8 cellular contexts compared by ENCODE assay signal in genomic region chr18:44579028-44579692, GRCh38.
A peak's percentile ranks its signal among the peaks of the same experiment; 100 is the strongest.
DNase-seq lines count a peak whose midpoint lies in the region; ATAC-seq, FAIRE-seq and TF ChIP-seq lines count a peak whose summit lies in the region.

No MANE protein-coding gene starts in this region.

- intact Hi-C loops in heart right ventricle (cut with DNase I) (loop anchor here in 1 of 10 donors (10.0 kb wide), 1 partner anchor 306 kb away; no protein-coding TSS in a partner anchor), Right ventricle myocardium superior (cut with DNase I) (loop anchor here (10.0 kb wide), 1 partner anchor 316 kb away; no protein-coding TSS in a partner anchor), K562 (cut with micrococcal nuclease) (loop anchor here (10.0 kb wide), 1 partner anchor 316 kb away; no protein-coding TSS in a partner anchor)
- intact Hi-C loops in activated CD4-positive, alpha-beta T cell treated with anti-CD3 and anti-CD28 coated beads for 36 hours (cut with DNase I, micrococcal nuclease), result loop anchor here (1.0 to 5.0 kb wide), 2 partner anchors 633 kb away; no protein-coding TSS in a partner anchor

- no peaks in the 10 kb centered on the region for H4K20me1 ChIP-seq in K562 (replicated peaks; ENCODE audit: control insufficient read depth, insufficient read depth, low read length)
- no peaks in the 10 kb centered on the region for H4K20me1 ChIP-seq in neural progenitor cell (ENCODE audit: low read depth)

- H3K27ac Mint-ChIP-seq in neural progenitor cell, result no peak overlapping the region
- no peak overlapping the region for H3K27ac Mint-ChIP-seq in activated CD4-positive, alpha-beta T cell treated with anti-CD3 and anti-CD28 coated beads for 36 hours

- no peaks in the 10 kb centered on the region for H3K36me3 Mint-ChIP-seq in neural progenitor cell
- H3K36me3 Mint-ChIP-seq in activated CD4-positive, alpha-beta T cell treated with anti-CD3 and anti-CD28 coated beads for 36 hours (ENCODE audit: low read depth), result no peaks in the 10 kb centered on the region

- H3K9ac ChIP-seq in K562 (ENCODE audit: insufficient read depth in 1 of 2, low read depth in 2 of 2, low read length in 2 of 2), result no peak overlapping the region
- H3K9ac ChIP-seq in neural progenitor cell, result no peak overlapping the region

- no peak for ATAC-seq in heart right ventricle
- no peak for ATAC-seq in Right ventricle myocardium superior (ENCODE audit: poor library complexity)
- ATAC-seq in K562, result peak; percentile 63; the same call in 2 of the 3 replicates
- ATAC-seq in activated CD4-positive, alpha-beta T cell treated with anti-CD3 and anti-CD28 coated beads for 36 hours, result no peak
- ATAC-seq in GM21529 (IDR thresholded peaks at IDR 0.05; ENCODE audit: unreplicated experiment), result no peak

- peak; percentile 60 for FAIRE-seq in K562 (lab: Jason Lieb, UNC)

- no peak overlapping the region for H3K4me3 Mint-ChIP-seq in neural progenitor cell
- no peak overlapping the region for H3K4me3 Mint-ChIP-seq in activated CD4-positive, alpha-beta T cell treated with anti-CD3 and anti-CD28 coated beads for 36 hours

- WGBS in heart right ventricle, 2 donors, result 84 to 88% methylated on average over 9 of the region's 9 CpGs
- 43% methylated on average over 8 of the region's 9 CpGs for WGBS in K562 (ENCODE audit: insufficient coverage, low coverage, missing lambda C conversion rate)

- H3K27ac ChIP-seq in heart right ventricle (no peak overlapping the region), K562 (ENCODE audit: extremely low read depth, low read depth, low read length) (no peak overlapping the region), neural progenitor cell (no peak overlapping the region)

- H3K4me2 ChIP-seq in K562 (ENCODE audit: insufficient read depth, low read length) (no peak overlapping the region), neural progenitor cell (no peak overlapping the region)

- peak; percentile 33 to 64 (median 52) for TF ChIP-seq CTCF in heart right ventricle (IDR thresholded peaks at IDR 0.05)
- TF ChIP-seq CTCF in K562 (IDR thresholded peaks at IDR 0.05 in 2 of 3, conservative IDR thresholded peaks at IDR 0.05 in 1 of 3; ENCODE audit: insufficient read depth in 2 of 3, low read depth in 1 of 3, low read length in 3 of 3), result peak; percentile 33 to 48 (median 48); a peak in 4 of 6 replicates
- TF ChIP-seq CTCF in neural progenitor cell (IDR thresholded peaks at IDR 0.05), result peak; percentile 64

- H3K4me1 ChIP-seq in heart right ventricle (no peaks in the 10 kb centered on the region), K562 (replicated peaks in 1 of 2; ENCODE audit: control insufficient read depth in 2 of 2, insufficient read depth in 2 of 2, low read length in 2 of 2) (no peaks in the 10 kb centered on the region), neural progenitor cell (peaks cover 5% of the 10 kb centered on the region)

- DNase-seq in heart right ventricle (no peak), Right ventricle myocardium superior (no peak), K562 (ENCODE audit: extremely low read depth in 1 of 4, low spot score in 3 of 4) (peak; percentile 8 to 16 (median 14)), neural progenitor cell (ENCODE audit: low spot score) (peak; percentile 64), NCI-H1436 treated with DMSO at 0.1 percent for 48 hours (lab: John Stamatoyannopoulos, UW) (no peak)
- no peak for DNase-seq in activated CD4-positive, alpha-beta T cell treated with anti-CD3 and anti-CD28 coated beads for 36 hours

- H3K9me3 ChIP-seq in heart right ventricle (no peaks in the 10 kb centered on the region), K562 (replicated peaks; ENCODE audit: control insufficient read depth, insufficient read depth, low read depth, low read length) (no peaks in the 10 kb centered on the region), neural progenitor cell (ENCODE audit: low read depth) (no peaks in the 10 kb centered on the region)

- no TSS peak for BruUV-seq in K562 (replicated peaks; lab: Mats Ljungman, UMichigan)

- no peaks in the 10 kb centered on the region for H3F3A ChIP-seq in neural progenitor cell (ENCODE audit: low read depth)

- no peak for TF ChIP-seq POLR2A in K562 (conservative IDR thresholded peaks at IDR 0.05)

- H3K9me3 Mint-ChIP-seq in neural progenitor cell, result no peaks in the 10 kb centered on the region
- no peaks in the 10 kb centered on the region for H3K9me3 Mint-ChIP-seq in activated CD4-positive, alpha-beta T cell treated with anti-CD3 and anti-CD28 coated beads for 36 hours (ENCODE audit: low read depth)

- no peak for TF ChIP-seq EP300 in Ishikawa (IDR thresholded peaks at IDR 0.05; ENCODE audit: borderline replicate concordance)
- no peak for TF ChIP-seq EP300 in K562 (IDR thresholded peaks at IDR 0.05; ENCODE audit: low read length)

- H3K4me3 ChIP-seq in heart right ventricle (no peak overlapping the region), K562 (no peak overlapping the region), neural progenitor cell (no peak overlapping the region)

- POLR2A ChIA-PET in K562 (lab: Yijun Ruan, JAX), result no interaction called here
- POLR2A ChIA-PET in activated CD4-positive, alpha-beta T cell treated with anti-CD3 and anti-CD28 coated beads for 36 hours (lab: Charles Lee), result no interaction called here

- in situ Hi-C loops in K562 (cut with MboI), result no loop called here

- H3K79me2 ChIP-seq in K562 (ENCODE audit: control insufficient read depth, insufficient read depth, low read length) (no peaks in the 10 kb centered on the region), neural progenitor cell (ENCODE audit: low read depth) (no peaks in the 10 kb centered on the region)

- TF ChIP-seq RAD21 in Ishikawa (IDR thresholded peaks at IDR 0.05; ENCODE audit: low read depth) (peak; percentile 78), K562 (CRISPR knock-in tag; conservative IDR thresholded peaks at IDR 0.05 in 1 of 2, IDR thresholded peaks at IDR 0.05 in 1 of 2) (peak; percentile 22 to 31; a peak in 2 of 4 replicates)

- H3K27me3 ChIP-seq in heart right ventricle, result no peaks in the 10 kb centered on the region
- no peaks in the 10 kb centered on the region for H3K27me3 ChIP-seq in K562 (ENCODE audit: control insufficient read depth in 2 of 2, insufficient read depth in 2 of 2, low read length in 2 of 2)
- H3K27me3 ChIP-seq in neural progenitor cell, result no peaks in the 10 kb centered on the region

- H3K27me3 Mint-ChIP-seq in neural progenitor cell (ENCODE audit: insufficient read depth, low read depth), result peaks cover 5% of the 10 kb centered on the region
- H3K27me3 Mint-ChIP-seq in activated CD4-positive, alpha-beta T cell treated with anti-CD3 and anti-CD28 coated beads for 36 hours, result peaks cover 5% of the 10 kb centered on the region

- H3K36me3 ChIP-seq in heart right ventricle (no peaks in the 10 kb centered on the region), K562 (ENCODE audit: control insufficient read depth, insufficient read depth, low read length) (no peaks in the 10 kb centered on the region), neural progenitor cell (no peaks in the 10 kb centered on the region)

- CTCF ChIA-PET in K562 (lab: Yijun Ruan, JAX; ENCODE audit: low intra/inter-chr PET ratio), result no interaction called here
- CTCF ChIA-PET in activated CD4-positive, alpha-beta T cell treated with anti-CD3 and anti-CD28 coated beads for 36 hours (lab: Charles Lee), result interaction anchor here (0.6 to 1.9 kb wide), 5 partner anchors 9 to 841 kb away, joined by 3 to 7 read pairs (median 4); no protein-coding TSS in a partner anchor

- no peak overlapping the region for H2AFZ ChIP-seq in K562 (ENCODE audit: low read depth, low read length)
- H2AFZ ChIP-seq in neural progenitor cell (replicated peaks), result peak overlapping the region; percentile 53

- peaks cover 15% of the 10 kb centered on the region for H3K4me1 Mint-ChIP-seq in neural progenitor cell
- peaks cover 3% of the 10 kb centered on the region for H3K4me1 Mint-ChIP-seq in activated CD4-positive, alpha-beta T cell treated with anti-CD3 and anti-CD28 coated beads for 36 hours

- no peaks in the 10 kb centered on the region for H3K9me1 ChIP-seq in K562 (ENCODE audit: control insufficient read depth, insufficient read depth, low read length)

TF ChIP-seq in Ishikawa, 13 proteins besides CTCF, POLR2A, EP300 and RAD21 (continues in another document):
- TF ChIP-seq EGR1 (IDR thresholded peaks at IDR 0.05) (no peak), CREB1 (IDR thresholded peaks at IDR 0.05; ENCODE audit: low read depth) (no peak), ZBTB7A (IDR thresholded peaks at IDR 0.05; ENCODE audit: low read depth) (no peak), CEBPB (IDR thresholded peaks at IDR 0.05) (no peak), TAF1 (IDR thresholded peaks at IDR 0.05; ENCODE audit: low read depth) (no peak)

TF ChIP-seq in K562, 482 proteins besides CTCF, POLR2A, EP300 and RAD21:
- TF ChIP-seq SMC3 (conservative IDR thresholded peaks at IDR 0.05; ENCODE audit: insufficient read depth, low read depth, low read length) (0 out of 2 replicates have a peak, but pooled peaks have one; percentile 10), TEAD2 (tag; IDR thresholded peaks at IDR 0.05) (no peak)
TF ChIP-seq in K562: peak in this region for 1.

Comparison
In these comparisons a context has a peak if more than half of its experiments do, and no peak if none do; other contexts are left out.
1. DNase-seq: peak in K562 (4 of 4) and neural progenitor cell (single experiment); none in heart right ventricle (0 of 2), Right ventricle myocardium superior (single experiment), activated CD4-positive, alpha-beta T cell treated with anti-CD3 and anti-CD28 coated beads for 36 hours (single experiment) and NCI-H1436 treated with DMSO at 0.1 percent for 48 hours (single experiment).
2. Peak in every context shown above with its lines, with median percentiles within 50 percentile points of each other: CTCF ChIP-seq.